Comparison of ENCODE assay signal across 20 cellular contexts in genomic region chrX:22746081-22746480, GRCh38.
"Had no signal": no experiment of that assay in that cellular context is flagged by ENCODE, and none has a peak within 500 bp of the region (broad histone marks: within the 10 kb centered on the region; RNA-seq: fewer than 3 reads in every experiment).

No MANE protein-coding gene starts in this region.

- H3K4me1 ChIP-seq: tibial artery, upper lobe of left lung, uterus had no signal

- H3K4me3 Mint-ChIP-seq: endodermal cell; immature natural killer cell; naive thymus-derived CD8-positive, alpha-beta T cell had no signal

- H3K9me3 ChIP-seq: gastroesophageal sphincter, neutrophil, sigmoid colon, stomach, tibial artery, upper lobe of left lung, uterus had no signal

- H3K36me3 Mint-ChIP-seq: immature natural killer cell; naive thymus-derived CD8-positive, alpha-beta T cell had no signal

- DNase-seq: effector CD4-positive, alpha-beta T cell; endodermal cell; erythroblast; foreskin fibroblast; glutamatergic neuron; immature natural killer cell; naive thymus-derived CD8-positive, alpha-beta T cell; sigmoid colon; small intestine; stimulated activated CD4-positive, alpha-beta T cell treated with anti-CD3 and anti-CD28 coated beads, Interleukin-12 subunit alpha, Interleukin-12 subunit beta, amount 100 ng/mL, for 4 hours; stimulated activated naive CD4-positive, alpha-beta T cell; stomach; tibial artery; upper lobe of left lung; uterus had no signal

- H3K4me1 Mint-ChIP-seq: immature natural killer cell; naive thymus-derived CD8-positive, alpha-beta T cell had no signal

- H3K27ac Mint-ChIP-seq: endodermal cell; immature natural killer cell; naive thymus-derived CD8-positive, alpha-beta T cell had no signal

- H3K27ac ChIP-seq: coronary artery, gastroesophageal sphincter, neutrophil, sigmoid colon, stomach, tibial artery, upper lobe of left lung, uterus had no signal

- H3K9me3 Mint-ChIP-seq: endodermal cell; naive thymus-derived CD8-positive, alpha-beta T cell had no signal

- H3K36me3 ChIP-seq: gastroesophageal sphincter, neutrophil, sigmoid colon, stomach, tibial artery, upper lobe of left lung, uterus had no signal

- H3K4me3 ChIP-seq: coronary artery, gastroesophageal sphincter, sigmoid colon, stomach, tibial artery, upper lobe of left lung, uterus had no signal

- H3K27me3 ChIP-seq: gastroesophageal sphincter, neutrophil, sigmoid colon, stomach, tibial artery, upper lobe of left lung, uterus had no signal

- FAIRE-seq: endothelial cell of umbilical vein, keratinocyte, small intestine had no signal
